8 cellular contexts compared by ENCODE assay signal in the genomic region with DNA sequence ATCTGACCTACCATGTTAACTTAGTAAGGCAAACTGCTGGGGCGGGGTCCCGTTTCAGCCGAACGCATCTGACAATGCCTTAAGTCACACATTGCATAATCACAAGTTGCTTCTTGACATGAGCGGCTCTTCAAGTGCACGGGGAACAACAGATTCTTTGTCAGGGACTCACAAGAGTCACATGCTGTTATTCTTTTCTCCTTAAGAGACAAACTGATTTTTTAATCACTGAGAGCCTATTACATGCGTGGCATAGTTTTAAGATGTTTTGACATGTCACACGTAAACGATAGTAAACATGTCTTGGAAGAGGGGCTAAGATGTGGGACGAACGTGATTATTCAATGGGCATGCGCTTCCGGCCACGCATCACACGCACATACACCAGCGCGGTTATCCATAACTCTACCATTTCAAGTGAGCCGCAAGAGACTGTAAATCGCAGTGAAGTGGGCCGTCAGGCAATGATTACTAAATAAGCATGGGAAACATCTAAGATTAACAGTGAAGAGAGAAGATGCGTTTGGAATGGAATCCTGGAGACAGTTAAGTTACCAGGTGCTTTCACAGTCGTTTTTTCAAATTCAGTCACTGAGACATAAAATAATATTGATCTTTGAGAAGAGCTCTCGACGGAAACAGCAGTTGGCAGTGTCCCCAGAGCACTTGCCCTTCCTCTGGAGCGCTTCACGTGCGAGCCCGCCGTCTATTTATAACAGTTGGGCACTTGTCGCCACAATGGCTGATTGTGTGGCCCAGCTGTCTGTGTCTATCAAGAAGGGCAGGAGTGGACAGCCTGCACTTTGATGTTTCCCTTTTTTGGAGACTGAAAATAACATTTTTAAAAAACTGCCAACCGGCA.
DNase-seq lines count a peak whose midpoint lies in the region; ATAC-seq and TF ChIP-seq lines count a peak whose summit lies in the region.

No MANE protein-coding gene starts in this region.

- ATAC-seq in HG03469 (IDR thresholded peaks at IDR 0.05; ENCODE audit: unreplicated experiment): no peak

- peak; percentile 98 for DNase-seq in DMS79 treated with DMSO at 0.1 percent for 48 hours (lab: John Stamatoyannopoulos, UW)
- DNase-seq in NCI-H446 (lab: John Stamatoyannopoulos, UW): peak; percentile 22 to 69
- DNase-seq in colonic mucosa: peak; percentile 67
- peak; percentile 83 for DNase-seq in medulla oblongata (ENCODE audit: extremely low spot score)
- no peak for DNase-seq in activated naive CD4-positive, alpha-beta T cell treated with anti-CD3 and anti-CD28 coated beads, Interleukin-2, amount 10 ng/mL, durations not matched to agents 7 days and 5 days
- no peak for DNase-seq in SK-N-DZ (ENCODE audit: low spot score)
- DNase-seq in activated gamma-delta T cell treated with Interleukin-2 at 50 U/mL for 16 hours: no peak

- no peaks in the 10 kb centered on the region for H3K27me3 ChIP-seq in colonic mucosa

- peak overlapping the region; percentile 35 to 46 for H3K9ac ChIP-seq in colonic mucosa (ENCODE audit: low read depth in 2 of 2, low read length in 2 of 2)

- peaks cover 8% of the 10 kb centered on the region for H3K4me1 Mint-ChIP-seq in activated naive CD4-positive, alpha-beta T cell treated with anti-CD3 and anti-CD28 coated beads, Interleukin-2, amount 10 ng/mL, durations not matched to agents 7 days and 5 days

- intact Hi-C loops in colonic mucosa (cut with DNase I): no loop called here

- H3K27ac Mint-ChIP-seq in activated naive CD4-positive, alpha-beta T cell treated with anti-CD3 and anti-CD28 coated beads, Interleukin-2, amount 10 ng/mL, durations not matched to agents 7 days and 5 days: no peak overlapping the region

- CTCF ChIA-PET in activated naive CD4-positive, alpha-beta T cell treated with anti-CD3 and anti-CD28 coated beads, Interleukin-2, amount 10 ng/mL, durations not matched to agents 7 days and 5 days (lab: Charles Lee): no interaction called here

- H3K9me3 Mint-ChIP-seq in activated naive CD4-positive, alpha-beta T cell treated with anti-CD3 and anti-CD28 coated beads, Interleukin-2, amount 10 ng/mL, durations not matched to agents 7 days and 5 days: no peaks in the 10 kb centered on the region

- no peaks in the 10 kb centered on the region for H3K36me3 Mint-ChIP-seq in activated naive CD4-positive, alpha-beta T cell treated with anti-CD3 and anti-CD28 coated beads, Interleukin-2, amount 10 ng/mL, durations not matched to agents 7 days and 5 days

- peak overlapping the region; percentile 6 for H3K4me3 ChIP-seq in colonic mucosa

- H3K4me1 ChIP-seq in colonic mucosa: no peaks in the 10 kb centered on the region

- H3K4me3 Mint-ChIP-seq in activated naive CD4-positive, alpha-beta T cell treated with anti-CD3 and anti-CD28 coated beads, Interleukin-2, amount 10 ng/mL, durations not matched to agents 7 days and 5 days: no peak overlapping the region

- no peaks in the 10 kb centered on the region for H3K36me3 ChIP-seq in colonic mucosa

- H3K27me3 Mint-ChIP-seq in activated naive CD4-positive, alpha-beta T cell treated with anti-CD3 and anti-CD28 coated beads, Interleukin-2, amount 10 ng/mL, durations not matched to agents 7 days and 5 days: peaks cover 4% of the 10 kb centered on the region

- no peaks in the 10 kb centered on the region for H3K9me3 ChIP-seq in colonic mucosa

- no peak for TF ChIP-seq CTCF in colonic mucosa (IDR thresholded peaks at IDR 0.05)

- H3K27ac ChIP-seq in colonic mucosa: peak overlapping the region; percentile 43

Comparison
In these comparisons a context has a peak if more than half of its experiments do, and no peak if none do; other contexts are left out.
1. DNase-seq: peak in DMS79 treated with DMSO at 0.1 percent for 48 hours (single experiment), NCI-H446 (2 of 2), colonic mucosa (single experiment) and medulla oblongata (single experiment); none in activated naive CD4-positive, alpha-beta T cell treated with anti-CD3 and anti-CD28 coated beads, Interleukin-2, amount 10 ng/mL, durations not matched to agents 7 days and 5 days (single experiment), SK-N-DZ (single experiment) and activated gamma-delta T cell treated with Interleukin-2 at 50 U/mL for 16 hours (single experiment).